ENCODE assay signal across 10 cellular contexts in the genomic region with DNA sequence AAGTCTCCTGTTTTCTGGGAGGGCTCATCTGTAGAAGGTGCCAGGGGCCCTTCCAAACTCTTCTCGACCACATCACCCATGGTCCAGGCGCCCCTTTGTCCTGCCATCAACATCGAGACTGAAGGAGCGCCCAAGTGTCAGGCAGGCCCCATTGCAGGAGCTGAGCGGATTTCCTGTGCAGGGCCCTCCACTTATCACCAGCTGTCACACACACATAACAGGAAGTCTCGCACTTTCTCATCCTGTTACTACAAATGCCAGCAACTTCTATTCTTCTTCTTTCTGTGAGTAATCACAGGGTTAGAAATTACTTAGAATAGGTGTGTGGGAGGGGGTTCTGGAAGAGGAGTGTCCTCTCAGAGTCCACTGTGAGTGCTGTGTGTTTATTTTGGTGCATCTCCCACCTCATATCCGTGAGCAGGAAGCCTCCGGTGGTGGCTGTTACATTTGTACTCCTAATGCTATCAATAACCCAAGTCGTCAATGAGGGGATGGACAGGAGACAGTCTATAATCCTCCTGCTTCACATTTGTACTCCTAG. TPM values are rescaled to one million over a fixed set of nuclear protein-coding genes. Genes with fewer than 3 reads are reported as not detected.
DNase-seq lines count a peak whose midpoint lies in the region; ATAC-seq and TF ChIP-seq lines count a peak whose summit lies in the region.
"Had no signal": no experiment of that assay in that cellular context is flagged by ENCODE, and none has a peak within 500 bp of the region (broad histone marks: within the 10 kb centered on the region; RNA-seq: fewer than 3 reads in every experiment).

A gene with protein sequence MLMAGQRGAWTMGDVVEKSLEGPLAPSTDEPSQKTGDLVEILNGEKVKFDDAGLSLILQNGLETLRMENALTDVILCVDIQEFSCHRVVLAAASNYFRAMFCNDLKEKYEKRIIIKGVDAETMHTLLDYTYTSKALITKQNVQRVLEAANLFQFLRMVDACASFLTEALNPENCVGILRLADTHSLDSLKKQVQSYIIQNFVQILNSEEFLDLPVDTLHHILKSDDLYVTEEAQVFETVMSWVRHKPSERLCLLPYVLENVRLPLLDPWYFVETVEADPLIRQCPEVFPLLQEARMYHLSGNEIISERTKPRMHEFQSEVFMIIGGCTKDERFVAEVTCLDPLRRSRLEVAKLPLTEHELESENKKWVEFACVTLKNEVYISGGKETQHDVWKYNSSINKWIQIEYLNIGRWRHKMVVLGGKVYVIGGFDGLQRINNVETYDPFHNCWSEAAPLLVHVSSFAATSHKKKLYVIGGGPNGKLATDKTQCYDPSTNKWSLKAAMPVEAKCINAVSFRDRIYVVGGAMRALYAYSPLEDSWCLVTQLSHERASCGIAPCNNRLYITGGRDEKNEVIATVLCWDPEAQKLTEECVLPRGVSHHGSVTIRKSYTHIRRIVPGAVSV (minus strand): TSS at position 166 of the 541 bp plus-strand sequence. CDS start 53 bp downstream, at position 113.

- ATAC-seq in GM18508 (IDR thresholded peaks at IDR 0.05; ENCODE audit: insufficient read depth, unreplicated experiment) (peak; percentile 80), HG02943 (IDR thresholded peaks at IDR 0.05; ENCODE audit: low read depth, unreplicated experiment) (peak; percentile 95), naive B cell (ENCODE audit: low read depth in 2 of 2) (peak; percentile 93 to 96)

- H3K9me2 ChIP-seq in SU-DHL-6 (replicated peaks; ENCODE audit: insufficient read depth, low read length) = no peaks in the 10 kb centered on the region
- no peaks in the 10 kb centered on the region for H3K9me2 ChIP-seq in hepatocyte (replicated peaks; ENCODE audit: insufficient read depth)

- TF ChIP-seq CTCF in SU-DHL-6 (IDR thresholded peaks at IDR 0.05; ENCODE audit: insufficient read depth, low read length, poor library complexity, severe bottlenecking) (no peak), hepatocyte (IDR thresholded peaks at IDR 0.05; ENCODE audit: poor library complexity) (no peak)

- no peaks in the 10 kb centered on the region for H3K36me3 ChIP-seq in SU-DHL-6 (ENCODE audit: low read length)
- no peaks in the 10 kb centered on the region for H3K36me3 ChIP-seq in hepatocyte (replicated peaks; ENCODE audit: insufficient read depth, low read depth)

- H3K27ac Mint-ChIP-seq in naive B cell = peak within 1 kb of the TSS; percentile 95 to 100 (median 98)

- DNase-seq in activated naive CD4-positive, alpha-beta T cell treated with anti-CD3 and anti-CD28 coated beads, Interleukin-2, amount 50 U/mL, for 16 hours = peak; percentile 75
- DNase-seq in naive B cell (peak; percentile 70), NCI-H774 (lab: John Stamatoyannopoulos, UW) (no peak), hepatocyte (ENCODE audit: low spot score) (no peak)
- DNase-seq: IMR-90 had no signal

- H3K9me3 ChIP-seq in SU-DHL-6 (ENCODE audit: insufficient read depth, low read length) (no peaks in the 10 kb centered on the region), hepatocyte (ENCODE audit: low read depth) (no peaks in the 10 kb centered on the region)

- H3K4me2 ChIP-seq in SU-DHL-6 (ENCODE audit: low read depth, low read length, poor library complexity, severe bottlenecking) (peak within 1 kb of the TSS; percentile 76), hepatocyte (no peak within 1 kb of the TSS)

- H3K9ac ChIP-seq in SU-DHL-6 (ENCODE audit: low read length) = peak within 1 kb of the TSS; percentile 95

- 72% methylated on average over 9 of the region's 9 CpGs for WGBS in hepatocyte (ENCODE audit: low lambda C conversion rate, missing lambda C conversion rate)

- peaks cover 49% of the 10 kb centered on the region for H3K79me2 ChIP-seq in SU-DHL-6 (ENCODE audit: insufficient read depth, low read length)
- H3K79me2 ChIP-seq in hepatocyte = no peaks in the 10 kb centered on the region

- H3K4me3 ChIP-seq in SU-DHL-6 (ENCODE audit: insufficient read depth, low read length, poor library complexity, severe bottlenecking) (peak within 1 kb of the TSS; percentile 99), hepatocyte (no peak within 1 kb of the TSS)

- peak within 1 kb of the TSS; percentile 96 to 100 (median 99) for H3K4me3 Mint-ChIP-seq in naive B cell

- no peaks in the 10 kb centered on the region for H3K27me3 Mint-ChIP-seq in naive B cell

- peaks cover 44 to 56% (median 53%) of the 10 kb centered on the region in 3 donors for H3K4me1 Mint-ChIP-seq in naive B cell

- H2AFZ ChIP-seq in SU-DHL-6 (ENCODE audit: low read depth, low read length, severe bottlenecking) (peak within 1 kb of the TSS; percentile 15), hepatocyte (no peak within 1 kb of the TSS)

- H3K27ac ChIP-seq in SU-DHL-6 (ENCODE audit: low read depth, low read length) = peak within 1 kb of the TSS; percentile 98
- H3K27ac ChIP-seq in temporal lobe (ENCODE audit: low read depth, low read length) = peak within 1 kb of the TSS; percentile 36
- no peak within 1 kb of the TSS for H3K27ac ChIP-seq in hepatocyte

- peaks cover 0 to 2% (median 0%) of the 10 kb centered on the region in 7 donors for H3K9me3 Mint-ChIP-seq in naive B cell

- H4K20me1 ChIP-seq in SU-DHL-6 (ENCODE audit: low read depth, low read length) = no peaks in the 10 kb centered on the region
- no peaks in the 10 kb centered on the region for H4K20me1 ChIP-seq in hepatocyte (ENCODE audit: insufficient read depth, poor library complexity, severe bottlenecking)

- peaks cover 7% of the 10 kb centered on the region for H3K4me1 ChIP-seq in hepatocyte (ENCODE audit: insufficient read depth)

- H3K27me3 ChIP-seq in SU-DHL-6 (ENCODE audit: low read length) (no peaks in the 10 kb centered on the region), hepatocyte (no peaks in the 10 kb centered on the region)

- peaks cover 44% of the 10 kb centered on the region for H3F3A ChIP-seq in SU-DHL-6 (ENCODE audit: insufficient read depth)

- peaks cover 0 to 8% of the 10 kb centered on the region in 2 donors for H3K36me3 Mint-ChIP-seq in naive B cell

RNA-seq across cellular contexts. Expression of the gene that starts here (rescaled TPM):
- polyA plus RNA-seq in naive B cell (ENCODE audit: low read depth in 6 of 6) (10 to 100 TPM in 5 of 6 donors, 1 to 10 TPM in 1; 5.0 to 22.1 (median 12.7) TPM), hepatocyte (0.04 TPM in 1 of 2 replicates, not detected in the other)
- total RNA-seq in temporal lobe (0.49 TPM), hepatocyte (0.16 and 0.17 TPM in 2 replicates)
- total RNA-seq: IMR-90, myocyte had no signal
- polyA plus RNA-seq: IMR-90 had no signal

Comparison
In these comparisons a context has a peak if more than half of its experiments do, and no peak if none do; other contexts are left out.
1. DNase-seq: peak in activated naive CD4-positive, alpha-beta T cell treated with anti-CD3 and anti-CD28 coated beads, Interleukin-2, amount 50 U/mL, for 16 hours (single experiment) and naive B cell (single experiment); none in NCI-H774 (single experiment) and hepatocyte (single experiment).
2. Peak in every context shown above with its lines, with median percentiles within 50 percentile points of each other: ATAC-seq.